Comparison of ENCODE assay signal across 19 cellular contexts in genomic region chr4:85510632-85510984, GRCh38. TPM values are rescaled to one million over a fixed set of nuclear protein-coding genes. Genes with fewer than 3 reads are reported as not detected.
DNase-seq lines count a peak whose midpoint lies in the region; TF ChIP-seq lines count a peak whose summit lies in the region.
"Had no signal": no experiment of that assay in that cellular context is flagged by ENCODE, and none has a peak within 500 bp of the region (broad histone marks: within the 10 kb centered on the region; RNA-seq: fewer than 3 reads in every experiment).

No MANE protein-coding gene starts in this region.

- no peaks in the 10 kb centered on the region for H3K36me3 ChIP-seq in subcutaneous abdominal adipose tissue (ENCODE audit: control insufficient read depth in 5 of 5, insufficient read depth in 5 of 5, low read length in 5 of 5)
- no peaks in the 10 kb centered on the region for H3K36me3 ChIP-seq in esophagus muscularis mucosa
- H3K36me3 ChIP-seq: BLaER1 treated with 17β-estradiol and CSF1 and Interleukin-3, amounts not matched to agents 10 nM and 100 nM had no signal

- DNase-seq in DMS53 (lab: John Stamatoyannopoulos, UW) = peak; percentile 5
- DNase-seq in DMS53 treated with DMSO at 0.1 percent for 48 hours (lab: John Stamatoyannopoulos, UW; ENCODE audit: unreplicated experiment) = no peak
- DNase-seq in left kidney (ENCODE audit: low read depth, low spot score) = peak; percentile 6
- DNase-seq in nephron progenitor cell = no peak
- no peak for DNase-seq in activated CD4-positive, alpha-beta T cell treated with anti-CD3 and anti-CD28 coated beads, Interleukin-2, amount 10 ng/mL, durations not matched to agents 7 days and 5 days
- no peak for DNase-seq in esophagus muscularis mucosa (ENCODE audit: extremely low spot score)
- DNase-seq in activated CD4-positive, alpha-beta T cell treated with anti-CD3 and anti-CD28 coated beads, Interleukin-2, amount 50 U/mL, for 48 hours = no peak
- DNase-seq: AML-193; Calu3; CD4-positive, alpha-beta T cell; DMS 273 treated with DMSO at 0.1 percent for 48 hours; DMS79 treated with DMSO at 0.1 percent for 48 hours; EL; GDM1; HCEC 1CT; HFFc6 had no signal

- H3K4me1 ChIP-seq in subcutaneous abdominal adipose tissue (ENCODE audit: control insufficient read depth in 5 of 5, insufficient read depth in 5 of 5, low read length in 5 of 5) (peaks cover 3 to 30% (median 10%) of the 10 kb centered on the region in 5 donors), esophagus muscularis mucosa (peaks cover 0 to 3% (median 0%) of the 10 kb centered on the region in 4 donors)
- H3K4me1 ChIP-seq: BLaER1 treated with 17β-estradiol and CSF1 and Interleukin-3, amounts not matched to agents 10 nM and 100 nM had no signal

- H3K27me3 Mint-ChIP-seq in nephron progenitor cell (ENCODE audit: low read depth, poor library complexity) = no peaks in the 10 kb centered on the region
- no peaks in the 10 kb centered on the region for H3K27me3 Mint-ChIP-seq in activated CD4-positive, alpha-beta T cell treated with anti-CD3 and anti-CD28 coated beads, Interleukin-2, amount 10 ng/mL, durations not matched to agents 7 days and 5 days
- H3K27me3 Mint-ChIP-seq: CD4-positive, alpha-beta T cell had no signal

- POLR2A ChIA-PET in activated CD4-positive, alpha-beta T cell treated with anti-CD3 and anti-CD28 coated beads, Interleukin-2, amount 10 ng/mL, durations not matched to agents 7 days and 5 days (lab: Charles Lee) = no interaction called here

- no peaks in the 10 kb centered on the region for H3K4me1 Mint-ChIP-seq in nephron progenitor cell
- no peaks in the 10 kb centered on the region for H3K4me1 Mint-ChIP-seq in activated CD4-positive, alpha-beta T cell treated with anti-CD3 and anti-CD28 coated beads, Interleukin-2, amount 10 ng/mL, durations not matched to agents 7 days and 5 days

- peak overlapping the region; percentile 37 for H3K27ac ChIP-seq in subcutaneous abdominal adipose tissue (ENCODE audit: low read depth, low read length)
- H3K27ac ChIP-seq in esophagus muscularis mucosa (replicated peaks in 1 of 4) = no peak overlapping the region
- H3K27ac ChIP-seq: 22Rv1; BLaER1 treated with 17β-estradiol and CSF1 and Interleukin-3, amounts not matched to agents 10 nM and 100 nM had no signal

- no peak for TF ChIP-seq EP300 in esophagus muscularis mucosa (IDR thresholded peaks at IDR 0.05)

- no peaks in the 10 kb centered on the region for H3K36me3 Mint-ChIP-seq in nephron progenitor cell (ENCODE audit: low read depth)
- no peaks in the 10 kb centered on the region for H3K36me3 Mint-ChIP-seq in activated CD4-positive, alpha-beta T cell treated with anti-CD3 and anti-CD28 coated beads, Interleukin-2, amount 10 ng/mL, durations not matched to agents 7 days and 5 days (ENCODE audit: low read depth)

- WGBS in esophagus muscularis mucosa = 85% methylated on average over 3 of the region's 3 CpGs

- TF ChIP-seq CTCF in nephron progenitor cell (IDR thresholded peaks at IDR 0.05) (no peak), esophagus muscularis mucosa (IDR thresholded peaks at IDR 0.05) (no peak)

- CTCF ChIA-PET in activated CD4-positive, alpha-beta T cell treated with anti-CD3 and anti-CD28 coated beads, Interleukin-2, amount 10 ng/mL, durations not matched to agents 7 days and 5 days (lab: Charles Lee) = no interaction called here

- no peaks in the 10 kb centered on the region for H3K27me3 ChIP-seq in subcutaneous abdominal adipose tissue (ENCODE audit: control insufficient read depth in 5 of 5, insufficient read depth in 4 of 5, low read length in 5 of 5)
- H3K27me3 ChIP-seq in esophagus muscularis mucosa = no peaks in the 10 kb centered on the region
- H3K27me3 ChIP-seq: BLaER1 treated with 17β-estradiol and CSF1 and Interleukin-3, amounts not matched to agents 10 nM and 100 nM had no signal

- intact Hi-C loops in esophagus muscularis mucosa (cut with DNase I) = no loop called here

- H3K4me3 Mint-ChIP-seq in nephron progenitor cell = no peak overlapping the region
- H3K4me3 Mint-ChIP-seq in activated CD4-positive, alpha-beta T cell treated with anti-CD3 and anti-CD28 coated beads, Interleukin-2, amount 10 ng/mL, durations not matched to agents 7 days and 5 days = no peak overlapping the region
- H3K4me3 Mint-ChIP-seq: CD4-positive, alpha-beta T cell; HFFc6 had no signal

- H3K27ac Mint-ChIP-seq in nephron progenitor cell = peak overlapping the region; percentile 91
- H3K27ac Mint-ChIP-seq in activated CD4-positive, alpha-beta T cell treated with anti-CD3 and anti-CD28 coated beads, Interleukin-2, amount 10 ng/mL, durations not matched to agents 7 days and 5 days = no peak overlapping the region
- H3K27ac Mint-ChIP-seq: CD4-positive, alpha-beta T cell; HFFc6 had no signal

- H3K9ac ChIP-seq in subcutaneous abdominal adipose tissue (ENCODE audit: low read length in 5 of 5) = no peak overlapping the region
- H3K9ac ChIP-seq: BLaER1 treated with 17β-estradiol and CSF1 and Interleukin-3, amounts not matched to agents 10 nM and 100 nM had no signal

- TF ChIP-seq POLR2A in esophagus muscularis mucosa (IDR thresholded peaks at IDR 0.05; ENCODE audit: low read depth) = no peak

- peaks cover 4% of the 10 kb centered on the region for H3K9me3 Mint-ChIP-seq in nephron progenitor cell
- H3K9me3 Mint-ChIP-seq in activated CD4-positive, alpha-beta T cell treated with anti-CD3 and anti-CD28 coated beads, Interleukin-2, amount 10 ng/mL, durations not matched to agents 7 days and 5 days = no peaks in the 10 kb centered on the region
- H3K9me3 Mint-ChIP-seq: CD4-positive, alpha-beta T cell; HFFc6 had no signal

- H3K4me3 ChIP-seq in subcutaneous abdominal adipose tissue (ENCODE audit: low read depth in 1 of 5, low read length in 5 of 5) (no peak overlapping the region), esophagus muscularis mucosa (no peak overlapping the region)
- H3K4me3 ChIP-seq: BLaER1 treated with 17β-estradiol and CSF1 and Interleukin-3, amounts not matched to agents 10 nM and 100 nM had no signal

- H3K9me3 ChIP-seq in subcutaneous abdominal adipose tissue (ENCODE audit: control insufficient read depth in 5 of 5, low read length in 5 of 5) (no peaks in the 10 kb centered on the region), esophagus muscularis mucosa (no peaks in the 10 kb centered on the region)

RNA-seq across cellular contexts. Expression of gene ARHGAP24, which starts 35.7 kb away (rescaled TPM):
- total RNA-seq in activated CD4-positive, alpha-beta T cell treated with anti-CD3 and anti-CD28 coated beads, Interleukin-2, amount 10 ng/mL, durations not matched to agents 7 days and 5 days = not detected
- total RNA-seq in esophagus muscularis mucosa = 10 to 100 TPM; 17.6 to 30.2 (median 23.6) TPM

Comparison
In these comparisons a context has a peak if more than half of its experiments do, and no peak if none do; other contexts are left out.
1. DNase-seq: peak in DMS53 (single experiment) and left kidney (single experiment); none in DMS53 treated with DMSO at 0.1 percent for 48 hours (single experiment), nephron progenitor cell (single experiment), activated CD4-positive, alpha-beta T cell treated with anti-CD3 and anti-CD28 coated beads, Interleukin-2, amount 10 ng/mL, durations not matched to agents 7 days and 5 days (single experiment), esophagus muscularis mucosa (single experiment) and activated CD4-positive, alpha-beta T cell treated with anti-CD3 and anti-CD28 coated beads, Interleukin-2, amount 50 U/mL, for 48 hours (0 of 2).
2. RNA of gene ARHGAP24, which starts 35.7 kb away (total RNA-seq): 17.6 to 30.2 TPM in esophagus muscularis mucosa; not detected in activated CD4-positive, alpha-beta T cell treated with anti-CD3 and anti-CD28 coated beads, Interleukin-2, amount 10 ng/mL, durations not matched to agents 7 days and 5 days; every median in the first group is over 10 times any median in the second.